In the genomic region with DNA sequence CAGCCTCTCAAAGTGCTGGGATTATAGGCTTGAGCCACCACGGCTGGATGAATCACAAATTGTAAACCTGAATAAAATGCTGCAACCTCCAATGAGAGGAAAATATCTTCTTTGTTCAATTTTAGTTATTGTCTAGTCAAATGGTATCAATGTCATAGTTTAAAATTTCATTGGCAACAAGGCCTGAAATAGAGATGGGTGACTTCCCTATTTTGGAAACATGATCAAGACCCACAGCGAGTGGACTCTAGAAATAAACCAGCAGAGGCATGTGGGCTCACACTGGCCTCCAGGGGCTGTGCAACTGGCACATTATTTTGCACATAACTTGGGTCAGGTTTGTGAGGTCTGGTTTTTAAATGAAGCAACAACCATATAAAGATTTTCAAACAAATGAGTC, we compare ENCODE assay signal across 3 cellular contexts. TPM values are rescaled to one million over a fixed set of nuclear protein-coding genes. Genes with fewer than 3 reads are reported as not detected.
"Had no signal": no experiment of that assay in that cellular context is flagged by ENCODE, and none has a peak within 500 bp of the region (broad histone marks: within the 10 kb centered on the region; RNA-seq: fewer than 3 reads in every experiment).

No MANE protein-coding gene starts in this region.

RNA-seq across cellular contexts. Expression of a gene that starts 27.7 kb away (rescaled TPM):
- total RNA-seq: M059J; SJCRH30; T-helper 1 cell treated with Interleukin-12 subunit alpha and Interleukin-12 subunit beta and Interleukin-4 antibody, amounts not matched to agents 30 ng/mL and 1 ng/mL, for 36 hours had no signal
